Comparison of ENCODE assay signal across 8 cellular contexts in the genomic region with DNA sequence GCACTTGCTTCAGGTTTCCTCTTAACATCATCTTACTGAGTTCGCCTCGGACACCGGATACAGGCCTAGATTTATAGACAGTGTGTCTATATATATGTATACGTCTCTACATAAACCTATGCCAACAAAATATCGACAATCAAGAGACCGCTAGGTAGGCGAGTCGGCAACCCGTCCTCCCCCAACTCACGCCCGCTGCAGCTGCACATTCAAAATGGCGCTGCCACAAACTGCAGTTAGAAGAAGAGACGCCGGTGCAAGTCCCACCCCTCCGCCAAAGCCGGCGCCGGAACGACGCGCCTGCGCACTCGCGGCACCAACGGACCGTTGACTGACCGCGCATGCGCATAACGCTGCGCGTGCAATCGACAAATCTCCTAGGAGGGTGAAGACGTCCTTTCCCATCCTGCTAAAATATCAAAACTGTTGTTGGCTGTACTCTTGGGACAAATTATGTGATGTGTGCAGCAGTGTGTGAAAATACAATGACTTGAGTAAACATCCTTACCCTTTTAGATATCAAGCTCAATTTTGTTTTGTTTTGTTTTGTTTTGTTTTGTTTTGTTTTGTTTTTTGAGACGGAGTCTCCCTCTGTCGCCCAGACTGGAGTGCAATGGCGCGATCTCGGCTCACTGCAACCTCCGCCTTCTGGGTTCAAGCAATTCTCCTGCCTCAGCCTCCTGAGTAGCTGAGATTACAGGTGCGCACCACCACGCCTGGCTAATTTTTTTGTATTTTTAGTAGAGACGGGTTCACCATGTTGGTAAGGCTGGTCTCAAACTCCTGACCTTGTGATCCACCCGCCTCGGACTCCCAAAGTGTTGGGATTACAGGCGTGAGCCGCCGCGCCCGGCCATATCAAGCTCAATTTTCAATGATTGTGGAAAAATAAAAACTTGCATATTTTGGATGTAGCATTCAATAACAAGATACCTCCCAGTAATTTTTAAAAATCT. TPM values are rescaled to one million over a fixed set of nuclear protein-coding genes. Genes with fewer than 3 reads are reported as not detected.
DNase-seq lines count a peak whose midpoint lies in the region; ATAC-seq lines count a peak whose summit lies in the region.
"Not testable (repeated sequence)": the region's sequence is repeated elsewhere in the genome, so short reads cannot be mapped to it uniquely, and the experiment has no call there.

A gene with protein sequence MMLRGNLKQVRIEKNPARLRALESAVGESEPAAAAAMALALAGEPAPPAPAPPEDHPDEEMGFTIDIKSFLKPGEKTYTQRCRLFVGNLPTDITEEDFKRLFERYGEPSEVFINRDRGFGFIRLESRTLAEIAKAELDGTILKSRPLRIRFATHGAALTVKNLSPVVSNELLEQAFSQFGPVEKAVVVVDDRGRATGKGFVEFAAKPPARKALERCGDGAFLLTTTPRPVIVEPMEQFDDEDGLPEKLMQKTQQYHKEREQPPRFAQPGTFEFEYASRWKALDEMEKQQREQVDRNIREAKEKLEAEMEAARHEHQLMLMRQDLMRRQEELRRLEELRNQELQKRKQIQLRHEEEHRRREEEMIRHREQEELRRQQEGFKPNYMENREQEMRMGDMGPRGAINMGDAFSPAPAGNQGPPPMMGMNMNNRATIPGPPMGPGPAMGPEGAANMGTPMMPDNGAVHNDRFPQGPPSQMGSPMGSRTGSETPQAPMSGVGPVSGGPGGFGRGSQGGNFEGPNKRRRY (minus strand): TSS at position 219 of the 956 bp plus-strand sequence. CDS start 188 bp downstream, at position 31.

- not testable (repeated sequence) for H3K4me1 Mint-ChIP-seq in dendritic cell treated with granulocyte-macrophage colony-stimulating factor and Interleukin-4, amounts not matched to agents 40 ng/mL and 50 ng/mL, for 4 days (ENCODE audit: low read depth)

- H3K4me1 ChIP-seq in BLaER1 treated with 17β-estradiol and CSF1 and Interleukin-3, amounts not matched to agents 10 nM and 100 nM, result peaks cover 3 to 12% (median 6%) of the 10 kb centered on the region in 10 experiments; a peak in 10 of 20 replicates

- H3K27ac Mint-ChIP-seq in dendritic cell treated with granulocyte-macrophage colony-stimulating factor and Interleukin-4, amounts not matched to agents 40 ng/mL and 50 ng/mL, for 4 days, result peak within 1 kb of the TSS; percentile 96

- H3K4me3 ChIP-seq in BLaER1 treated with 17β-estradiol and CSF1 and Interleukin-3, amounts not matched to agents 10 nM and 100 nM, result peak within 1 kb of the TSS; percentile 79 to 98 (median 95)

- not testable (repeated sequence) for H3K27me3 Mint-ChIP-seq in dendritic cell treated with granulocyte-macrophage colony-stimulating factor and Interleukin-4, amounts not matched to agents 40 ng/mL and 50 ng/mL, for 4 days

- H3K9me3 ChIP-seq in BLaER1 treated with 17β-estradiol and CSF1 and Interleukin-3, amounts not matched to agents 10 nM and 100 nM (replicated peaks in 1 of 11), result peaks cover 0 to 18% (median 8%) of the 10 kb centered on the region in 11 experiments; a peak in 13 of 22 replicates

- peaks cover 14% of the 10 kb centered on the region for H3K36me3 Mint-ChIP-seq in dendritic cell treated with granulocyte-macrophage colony-stimulating factor and Interleukin-4, amounts not matched to agents 40 ng/mL and 50 ng/mL, for 4 days (ENCODE audit: low read depth)

- intact Hi-C loops in dendritic cell treated with granulocyte-macrophage colony-stimulating factor and Interleukin-4, amounts not matched to agents 40 ng/mL and 50 ng/mL, for 4 days (cut with micrococcal nuclease), result loop anchor here (2.0 to 5.0 kb wide), 3 partner anchors 82 to 384 kb away; no protein-coding TSS in a partner anchor

- peak within 1 kb of the TSS; percentile 95 for H3K4me3 Mint-ChIP-seq in dendritic cell treated with granulocyte-macrophage colony-stimulating factor and Interleukin-4, amounts not matched to agents 40 ng/mL and 50 ng/mL, for 4 days

- DNase-seq in NCI-H774 (lab: John Stamatoyannopoulos, UW) (peak; percentile 77), left lobe of liver (ENCODE audit: low spot score) (peak; percentile 96)
- DNase-seq in activated CD4-positive, alpha-beta T cell treated with anti-CD3 and anti-CD28 coated beads, Interleukin-2, amount 50 U/mL, for 4 hours, result peak; percentile 93 to 94
- peak; percentile 93 for DNase-seq in stimulated activated CD4-positive, alpha-beta T cell treated with anti-CD3 and anti-CD28 coated beads, Interleukin-2, amount 100 ng/mL, for 4 hours (ENCODE audit: low read depth)

- not testable (repeated sequence) for H3K9me3 Mint-ChIP-seq in dendritic cell treated with granulocyte-macrophage colony-stimulating factor and Interleukin-4, amounts not matched to agents 40 ng/mL and 50 ng/mL, for 4 days

- H3K4me2 ChIP-seq in BLaER1 treated with 17β-estradiol and CSF1 and Interleukin-3, amounts not matched to agents 10 nM and 100 nM, result peak within 1 kb of the TSS; percentile 49 to 90 (median 77)

- peaks cover under 1 to 20% (median 15%) of the 10 kb centered on the region in 11 experiments; a peak in 15 of 22 replicates for H4K20me1 ChIP-seq in BLaER1 treated with 17β-estradiol and CSF1 and Interleukin-3, amounts not matched to agents 10 nM and 100 nM

- ATAC-seq in GM19372 (IDR thresholded peaks at IDR 0.05; ENCODE audit: low read depth, unreplicated experiment), result peak; percentile 86
- ATAC-seq in HG03558 (IDR thresholded peaks at IDR 0.05; ENCODE audit: extremely low read depth, unreplicated experiment), result peak; percentile 69
- peak; percentile 93 for ATAC-seq in left lobe of liver

- peak within 1 kb of the TSS; percentile 93 to 100 (median 99) for H3K9ac ChIP-seq in BLaER1 treated with 17β-estradiol and CSF1 and Interleukin-3, amounts not matched to agents 10 nM and 100 nM

- H3K27ac ChIP-seq in BLaER1 treated with 17β-estradiol and CSF1 and Interleukin-3, amounts not matched to agents 10 nM and 100 nM, result peak within 1 kb of the TSS; percentile 93 to 100 (median 98)

- peaks cover 0 to 12% (median 7%) of the 10 kb centered on the region in 11 experiments; a peak in 17 of 22 replicates for H3K36me3 ChIP-seq in BLaER1 treated with 17β-estradiol and CSF1 and Interleukin-3, amounts not matched to agents 10 nM and 100 nM

- not testable (repeated sequence) for H3K27me3 ChIP-seq in BLaER1 treated with 17β-estradiol and CSF1 and Interleukin-3, amounts not matched to agents 10 nM and 100 nM

RNA-seq across cellular contexts. Expression of the gene that starts here (rescaled TPM):
- 11.2 TPM for total RNA-seq in left lobe of liver

Comparison
In these comparisons a context has a peak if more than half of its experiments do, and no peak if none do; other contexts are left out.
1. Peak in every context shown above with its lines: DNase-seq, ATAC-seq, H3K4me3 ChIP-seq and H3K27ac ChIP-seq.